ENCODE assay signal across 8 cellular contexts in the genomic region with DNA sequence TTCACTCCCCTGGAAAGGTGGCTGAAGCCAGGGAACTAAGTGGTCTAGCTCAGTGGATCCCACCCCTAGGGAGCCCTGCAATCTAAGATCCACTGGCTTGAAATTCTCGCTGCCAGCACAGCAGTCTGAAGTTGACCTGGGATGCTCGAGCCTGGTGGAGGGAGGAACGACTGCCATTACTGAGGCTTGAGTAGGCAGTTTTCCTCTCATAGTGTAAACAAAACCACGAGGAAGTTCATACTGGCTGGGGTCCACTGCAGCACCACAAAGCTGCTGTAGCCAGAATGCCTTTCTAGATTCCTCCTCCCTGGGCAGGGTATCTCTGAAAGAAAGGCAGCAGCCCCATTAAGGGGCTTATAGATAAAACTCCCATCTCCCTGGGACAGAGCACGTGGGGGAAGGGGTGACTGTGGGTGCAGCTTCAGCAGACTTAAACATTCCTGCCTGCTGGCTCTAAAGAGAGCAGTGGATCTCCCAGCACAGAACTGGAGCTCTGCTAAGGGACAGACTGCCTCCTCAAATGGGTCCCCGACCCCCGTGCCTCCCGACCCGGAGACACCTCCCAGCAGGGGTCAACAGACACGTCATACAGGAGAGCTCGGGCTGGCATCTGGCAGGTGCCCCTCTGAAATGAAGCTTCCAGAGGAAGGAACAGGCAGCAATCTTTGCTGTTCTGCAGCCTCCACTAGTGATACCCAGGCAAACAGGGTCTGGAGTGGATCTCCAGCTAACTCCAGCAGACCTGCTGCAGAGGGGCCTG.
DNase-seq lines count a peak whose midpoint lies in the region; ATAC-seq, FAIRE-seq and TF ChIP-seq lines count a peak whose summit lies in the region.
"Not testable (repeated sequence)": the region's sequence is repeated elsewhere in the genome, so short reads cannot be mapped to it uniquely, and the experiment has no call there.

No MANE protein-coding gene starts in this region.

- H4K20me1 ChIP-seq in Loucy (ENCODE audit: insufficient read depth, low read length, poor library complexity, severe bottlenecking); K562 (replicated peaks; ENCODE audit: control insufficient read depth, insufficient read depth, low read length); fibroblast of lung (ENCODE audit: control insufficient read depth, extremely low read depth, insufficient read depth, low read length); HepG2 (ENCODE audit: insufficient read depth, low read length); neural progenitor cell (ENCODE audit: low read depth); smooth muscle cell (ENCODE audit: low read depth): not testable (repeated sequence)

- TF ChIP-seq CTCF in Loucy (conservative IDR thresholded peaks at IDR 0.05; ENCODE audit: low read length); K562 (IDR thresholded peaks at IDR 0.05 in 2 of 3, conservative IDR thresholded peaks at IDR 0.05 in 1 of 3; ENCODE audit: insufficient read depth in 2 of 3, low read depth in 1 of 3, low read length in 3 of 3); fibroblast of lung (conservative IDR thresholded peaks at IDR 0.05 in 1 of 2, IDR thresholded peaks at IDR 0.05 in 1 of 2; ENCODE audit: low read depth in 1 of 2, low read length in 2 of 2); HepG2 (CRISPR knock-in tag; IDR thresholded peaks at IDR 0.05); neural progenitor cell (IDR thresholded peaks at IDR 0.05); smooth muscle cell (IDR thresholded peaks at IDR 0.05; ENCODE audit: borderline replicate concordance, insufficient read depth, poor library complexity, severe bottlenecking): not testable (repeated sequence)

- H3K27ac ChIP-seq in K562 (ENCODE audit: extremely low read depth, low read depth, low read length); fibroblast of lung (ENCODE audit: insufficient read depth, low read length); HepG2 (ENCODE audit: extremely low read length, insufficient read depth, low read length); neural progenitor cell; smooth muscle cell (ENCODE audit: low read depth): not testable (repeated sequence)

- not testable (repeated sequence) for H3K27me3 ChIP-seq in Loucy (ENCODE audit: insufficient read depth, low read length, poor library complexity, severe bottlenecking); K562 (ENCODE audit: control insufficient read depth in 2 of 2, insufficient read depth in 2 of 2, low read length in 2 of 2); fibroblast of lung (ENCODE audit: control insufficient read depth, insufficient read depth, low read length); HepG2 (ENCODE audit: control insufficient read depth in 1 of 2, insufficient read depth in 2 of 2, low read length in 2 of 2); neural progenitor cell; smooth muscle cell (ENCODE audit: low read depth)

- H3K4me3 Mint-ChIP-seq in neural progenitor cell: not testable (repeated sequence)

- H2AFZ ChIP-seq in Loucy (ENCODE audit: low read length) (peak overlapping the region; percentile 45; the same call in 1 of the 2 replicates), K562 (ENCODE audit: low read depth, low read length) (peak overlapping the region; percentile 16; the same call in 1 of the 2 replicates), fibroblast of lung (ENCODE audit: low read length) (peak overlapping the region; percentile 39), neural progenitor cell (replicated peaks) (peak overlapping the region; percentile 88)
- H2AFZ ChIP-seq in HepG2 (ENCODE audit: low read length); smooth muscle cell (ENCODE audit: low read depth): not testable (repeated sequence)

- FAIRE-seq in K562 (lab: Jason Lieb, UNC); HepG2 (lab: Jason Lieb, UNC): not testable (repeated sequence)

- H3K36me3 Mint-ChIP-seq in neural progenitor cell: not testable (repeated sequence)

- not testable (repeated sequence) for H3K79me2 ChIP-seq in Loucy (ENCODE audit: insufficient read depth, low read length); K562 (ENCODE audit: control insufficient read depth, insufficient read depth, low read length); fibroblast of lung (ENCODE audit: control insufficient read depth, insufficient read depth, low read length); HepG2 (ENCODE audit: insufficient read depth, low read length); neural progenitor cell (ENCODE audit: low read depth); smooth muscle cell (ENCODE audit: low read depth)

- not testable (repeated sequence) for H3K4me1 Mint-ChIP-seq in neural progenitor cell

- not testable (repeated sequence) for TF ChIP-seq EP300 in K562 (IDR thresholded peaks at IDR 0.05; ENCODE audit: low read length); HepG2 (IDR thresholded peaks at IDR 0.05; ENCODE audit: low read depth in 2 of 2, low read length in 2 of 2); HepG2 (CRISPR knock-in tag; IDR thresholded peaks at IDR 0.05; ENCODE audit: borderline replicate concordance)

- H3K27me3 Mint-ChIP-seq in neural progenitor cell (ENCODE audit: insufficient read depth, low read depth): not testable (repeated sequence)

- H3K4me2 ChIP-seq in Loucy (ENCODE audit: low read depth, low read length, poor library complexity, severe bottlenecking); K562 (ENCODE audit: insufficient read depth, low read length); neural progenitor cell: not testable (repeated sequence)
- H3K4me2 ChIP-seq in fibroblast of lung (ENCODE audit: extremely low read depth, insufficient read depth, low read length): peak overlapping the region; percentile 25
- peak overlapping the region; percentile 41 for H3K4me2 ChIP-seq in HepG2 (ENCODE audit: low read depth, low read length)
- peak overlapping the region; percentile 49 for H3K4me2 ChIP-seq in smooth muscle cell

- TF ChIP-seq POLR2A in K562 (conservative IDR thresholded peaks at IDR 0.05); HepG2 (IDR thresholded peaks at IDR 0.05; ENCODE audit: insufficient read depth in 1 of 2, low read depth in 2 of 2, low read length in 2 of 2): not testable (repeated sequence)

- H3K9me3 ChIP-seq in Loucy (ENCODE audit: insufficient read depth, low read depth, low read length); K562 (replicated peaks; ENCODE audit: control insufficient read depth, insufficient read depth, low read depth, low read length); fibroblast of lung (ENCODE audit: control insufficient read depth, insufficient read depth, low read depth, low read length); HepG2 (ENCODE audit: low read length); neural progenitor cell (ENCODE audit: low read depth); smooth muscle cell (replicated peaks; ENCODE audit: low read depth): not testable (repeated sequence)

- in situ Hi-C loops in K562 (cut with MboI); HepG2 (cut with HindIII; ENCODE audit: extremely low pct_ligation_motif_present, low pct_unique_long_range_greater_than_20kb): not testable (repeated sequence)

- BruUV-seq in K562 (replicated peaks; lab: Mats Ljungman, UMichigan); HepG2 (replicated peaks; lab: Mats Ljungman, UMichigan): not testable (repeated sequence)

- CTCF ChIA-PET in K562 (lab: Yijun Ruan, JAX; ENCODE audit: low intra/inter-chr PET ratio); HepG2 (lab: Yijun Ruan, JAX; ENCODE audit: low intra/inter-chr PET ratio, low total read pairs): not testable (repeated sequence)

- ATAC-seq in K562: not testable (repeated sequence)
- ATAC-seq in HepG2: peak; percentile 56

- H3F3A ChIP-seq in Loucy (ENCODE audit: low read depth); neural progenitor cell (ENCODE audit: low read depth): not testable (repeated sequence)
- peaks cover 16% of the 10 kb centered on the region for H3F3A ChIP-seq in smooth muscle cell (ENCODE audit: low read depth)

- intact Hi-C loops in K562 (cut with micrococcal nuclease); HepG2 (cut with micrococcal nuclease; ENCODE audit: unreplicated experiment): not testable (repeated sequence)

- POLR2A ChIA-PET in K562 (lab: Yijun Ruan, JAX): interaction anchor here (1.0 to 1.1 kb wide), 2 partner anchors 11 to 21 kb away, joined by 3 read pairs; no protein-coding TSS in a partner anchor
- POLR2A ChIA-PET in HepG2 (lab: Yijun Ruan, JAX): not testable (repeated sequence)

- H3K4me3 ChIP-seq in Loucy (ENCODE audit: low read length, poor library complexity, severe bottlenecking); K562; fibroblast of lung (replicated peaks in 1 of 4; ENCODE audit: control extremely low read depth in 1 of 4, insufficient read depth in 1 of 4, low read depth in 3 of 4, low read length in 4 of 4); HepG2 (replicated peaks in 1 of 3; ENCODE audit: insufficient read depth in 1 of 3, low read depth in 2 of 3, low read length in 3 of 3); neural progenitor cell; smooth muscle cell: not testable (repeated sequence)

- TF ChIP-seq RAD21 in K562 (CRISPR knock-in tag; conservative IDR thresholded peaks at IDR 0.05 in 1 of 2, IDR thresholded peaks at IDR 0.05 in 1 of 2); HepG2 (CRISPR knock-in tag; IDR thresholded peaks at IDR 0.05): not testable (repeated sequence)

- peaks cover 11% of the 10 kb centered on the region for H3K4me1 ChIP-seq in Loucy (ENCODE audit: insufficient read depth, low read length, poor library complexity, severe bottlenecking)
- not testable (repeated sequence) for H3K4me1 ChIP-seq in K562 (replicated peaks in 1 of 2; ENCODE audit: control insufficient read depth in 2 of 2, insufficient read depth in 2 of 2, low read length in 2 of 2); fibroblast of lung (ENCODE audit: control insufficient read depth, extremely low read depth, insufficient read depth, low read length); neural progenitor cell; smooth muscle cell (ENCODE audit: low read depth)
- H3K4me1 ChIP-seq in HepG2 (ENCODE audit: insufficient read depth, low read length): peaks cover 32% of the 10 kb centered on the region

- DNase-seq in EH (ENCODE audit: low read depth) (peak; percentile 33), amniotic epithelial cell (ENCODE audit: low read depth) (peak; percentile 41), fibroblast of lung (ENCODE audit: low read depth in 2 of 2) (peak; percentile 17 to 50)
- not testable (repeated sequence) for DNase-seq in K562 (ENCODE audit: extremely low read depth in 1 of 4, low spot score in 3 of 4); HepG2 (ENCODE audit: low spot score); neural progenitor cell (ENCODE audit: low spot score); smooth muscle cell (lab: John Stamatoyannopoulos, UW; ENCODE audit: unreplicated experiment)

- not testable (repeated sequence) for H3K9ac ChIP-seq in Loucy (ENCODE audit: low read depth, low read length, poor library complexity, severe bottlenecking); K562 (ENCODE audit: insufficient read depth in 1 of 2, low read depth in 2 of 2, low read length in 2 of 2); fibroblast of lung (ENCODE audit: insufficient read depth, low read length); HepG2 (ENCODE audit: insufficient read depth, low read depth, low read length); neural progenitor cell; smooth muscle cell (ENCODE audit: low read depth)

- H3K9me1 ChIP-seq in K562 (ENCODE audit: control insufficient read depth, insufficient read depth, low read length): not testable (repeated sequence)

- not testable (repeated sequence) for H3K27ac Mint-ChIP-seq in neural progenitor cell

- 2% methylated on average over 9 of the region's 11 CpGs for WGBS in K562 (ENCODE audit: insufficient coverage, low coverage, missing lambda C conversion rate)
- 29% methylated on average over 9 of the region's 11 CpGs for WGBS in HepG2 (ENCODE audit: low lambda C conversion rate)
- 65% methylated on average over 11 of the region's 11 CpGs for WGBS in smooth muscle cell (ENCODE audit: low lambda C conversion rate)

- H3K9me2 ChIP-seq in Loucy (replicated peaks; ENCODE audit: low read depth, low read length): not testable (repeated sequence)

- not testable (repeated sequence) for H3K36me3 ChIP-seq in Loucy (ENCODE audit: insufficient read depth, low read length); K562 (ENCODE audit: control insufficient read depth, insufficient read depth, low read length); fibroblast of lung (ENCODE audit: control insufficient read depth, insufficient read depth, low read length); HepG2 (replicated peaks in 1 of 2; ENCODE audit: control insufficient read depth in 1 of 2, insufficient read depth in 2 of 2, low read length in 2 of 2); neural progenitor cell; smooth muscle cell (ENCODE audit: low read depth)

- H3K9me3 Mint-ChIP-seq in neural progenitor cell: peaks cover 25% of the 10 kb centered on the region
